In the genomic region with DNA sequence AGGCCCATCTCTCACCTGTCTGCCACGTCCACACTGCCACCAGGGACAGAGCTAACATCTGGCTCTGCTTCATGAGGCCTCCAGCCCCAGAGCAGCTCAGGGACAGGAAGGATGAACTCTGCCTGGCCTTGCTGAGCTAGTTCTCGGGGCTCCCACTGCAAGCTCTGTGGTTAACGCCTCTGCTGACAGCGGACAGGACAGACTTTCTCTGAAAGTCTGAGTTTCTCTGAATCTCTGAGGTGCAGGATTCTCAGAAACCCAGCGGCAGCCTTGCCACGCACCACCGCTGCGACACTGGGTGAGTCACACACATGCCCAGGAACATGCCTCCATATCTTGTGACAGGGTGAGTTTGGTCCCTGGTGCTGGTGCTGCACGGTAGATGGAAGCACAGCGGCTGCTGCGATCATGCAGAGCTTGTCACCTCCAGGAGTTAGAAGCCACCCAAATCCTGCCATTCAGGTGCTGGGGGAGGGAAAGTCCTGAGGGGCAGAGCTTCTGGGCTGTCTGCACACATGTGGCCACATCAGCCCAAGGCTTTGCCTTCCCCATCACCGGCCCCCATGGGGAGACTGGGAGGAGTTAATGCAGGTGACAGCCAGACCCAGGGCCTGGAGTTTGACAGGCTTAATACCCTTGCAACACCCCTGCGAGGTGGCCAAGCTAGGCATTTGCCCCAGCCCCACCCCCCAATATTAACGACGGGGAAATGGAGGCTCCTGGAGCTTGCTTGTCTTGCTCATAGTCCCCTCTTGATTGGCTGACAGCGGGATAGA, we compare ENCODE assay signal across 1 cellular context.
TF ChIP-seq lines count a peak whose summit lies in the region.

No MANE protein-coding gene starts in this region.

TF ChIP-seq in GM12878, 131 proteins besides CTCF, POLR2A, EP300 and RAD21 (continued from another document and continues in another):
- TF ChIP-seq BCLAF1 (IDR thresholded peaks at IDR 0.05), result no peak
- TF ChIP-seq, protein P1, sequence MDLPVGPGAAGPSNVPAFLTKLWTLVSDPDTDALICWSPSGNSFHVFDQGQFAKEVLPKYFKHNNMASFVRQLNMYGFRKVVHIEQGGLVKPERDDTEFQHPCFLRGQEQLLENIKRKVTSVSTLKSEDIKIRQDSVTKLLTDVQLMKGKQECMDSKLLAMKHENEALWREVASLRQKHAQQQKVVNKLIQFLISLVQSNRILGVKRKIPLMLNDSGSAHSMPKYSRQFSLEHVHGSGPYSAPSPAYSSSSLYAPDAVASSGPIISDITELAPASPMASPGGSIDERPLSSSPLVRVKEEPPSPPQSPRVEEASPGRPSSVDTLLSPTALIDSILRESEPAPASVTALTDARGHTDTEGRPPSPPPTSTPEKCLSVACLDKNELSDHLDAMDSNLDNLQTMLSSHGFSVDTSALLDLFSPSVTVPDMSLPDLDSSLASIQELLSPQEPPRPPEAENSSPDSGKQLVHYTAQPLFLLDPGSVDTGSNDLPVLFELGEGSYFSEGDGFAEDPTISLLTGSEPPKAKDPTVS (IDR thresholded peaks at IDR 0.05; ENCODE audit: low read depth, low read length), result no peak
- TF ChIP-seq ZNF384 (IDR thresholded peaks at IDR 0.05; ENCODE audit: borderline replicate concordance, low read depth, low read length), result 0 out of 2 replicates have a peak, but pooled peaks have one; percentile 17
- TF ChIP-seq BCL11A (IDR thresholded peaks at IDR 0.05; ENCODE audit: low read depth, low read length), result peak; percentile 50; the same call in 1 of the 2 replicates
- peak; percentile 42; the same call in 2 of the 3 replicates for TF ChIP-seq POU2F2 (IDR thresholded peaks at IDR 0.05; ENCODE audit: borderline replicate concordance, low read depth, low read length)
- peak; percentile 27; the same call in 1 of the 2 replicates for TF ChIP-seq WRNIP1 (IDR thresholded peaks at IDR 0.05; ENCODE audit: borderline replicate concordance, low read depth, low read length)
- peak; percentile 89 for TF ChIP-seq ATF2 (IDR thresholded peaks at IDR 0.05; ENCODE audit: low read length)
- TF ChIP-seq SREBF2 (IDR thresholded peaks at IDR 0.05; ENCODE audit: low read length), result no peak
- no peak for TF ChIP-seq NRF1 (conservative IDR thresholded peaks at IDR 0.05; ENCODE audit: low read depth, low read length)
- no peak for TF ChIP-seq KLF5 (IDR thresholded peaks at IDR 0.05; ENCODE audit: partially characterized antibody)
- peak; percentile 63; the same call in 1 of the 2 replicates for TF ChIP-seq FOXM1 (IDR thresholded peaks at IDR 0.05; ENCODE audit: low read depth, low read length)
- TF ChIP-seq PAX8 (IDR thresholded peaks at IDR 0.05), result no peak
- peak; percentile 89 for TF ChIP-seq MLLT1 (IDR thresholded peaks at IDR 0.05)
- TF ChIP-seq, protein P2, sequence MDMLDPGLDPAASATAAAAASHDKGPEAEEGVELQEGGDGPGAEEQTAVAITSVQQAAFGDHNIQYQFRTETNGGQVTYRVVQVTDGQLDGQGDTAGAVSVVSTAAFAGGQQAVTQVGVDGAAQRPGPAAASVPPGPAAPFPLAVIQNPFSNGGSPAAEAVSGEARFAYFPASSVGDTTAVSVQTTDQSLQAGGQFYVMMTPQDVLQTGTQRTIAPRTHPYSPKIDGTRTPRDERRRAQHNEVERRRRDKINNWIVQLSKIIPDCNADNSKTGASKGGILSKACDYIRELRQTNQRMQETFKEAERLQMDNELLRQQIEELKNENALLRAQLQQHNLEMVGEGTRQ (IDR thresholded peaks at IDR 0.05; ENCODE audit: borderline replicate concordance, low read depth, low read length), result no peak
- peak; percentile 94 for TF ChIP-seq DPF2 (IDR thresholded peaks at IDR 0.05)
- peak; percentile 69; the same call in 1 of the 2 replicates for TF ChIP-seq YY1 (IDR thresholded peaks at IDR 0.05; ENCODE audit: low read depth, low read length)
- TF ChIP-seq BHLHE40 (IDR thresholded peaks at IDR 0.05; ENCODE audit: borderline replicate concordance in 1 of 2, low read depth in 2 of 2, low read length in 1 of 2), result peak; percentile 86 to 91
- no peak for TF ChIP-seq STAT1 (conservative IDR thresholded peaks at IDR 0.05)
- TF ChIP-seq, protein P3, sequence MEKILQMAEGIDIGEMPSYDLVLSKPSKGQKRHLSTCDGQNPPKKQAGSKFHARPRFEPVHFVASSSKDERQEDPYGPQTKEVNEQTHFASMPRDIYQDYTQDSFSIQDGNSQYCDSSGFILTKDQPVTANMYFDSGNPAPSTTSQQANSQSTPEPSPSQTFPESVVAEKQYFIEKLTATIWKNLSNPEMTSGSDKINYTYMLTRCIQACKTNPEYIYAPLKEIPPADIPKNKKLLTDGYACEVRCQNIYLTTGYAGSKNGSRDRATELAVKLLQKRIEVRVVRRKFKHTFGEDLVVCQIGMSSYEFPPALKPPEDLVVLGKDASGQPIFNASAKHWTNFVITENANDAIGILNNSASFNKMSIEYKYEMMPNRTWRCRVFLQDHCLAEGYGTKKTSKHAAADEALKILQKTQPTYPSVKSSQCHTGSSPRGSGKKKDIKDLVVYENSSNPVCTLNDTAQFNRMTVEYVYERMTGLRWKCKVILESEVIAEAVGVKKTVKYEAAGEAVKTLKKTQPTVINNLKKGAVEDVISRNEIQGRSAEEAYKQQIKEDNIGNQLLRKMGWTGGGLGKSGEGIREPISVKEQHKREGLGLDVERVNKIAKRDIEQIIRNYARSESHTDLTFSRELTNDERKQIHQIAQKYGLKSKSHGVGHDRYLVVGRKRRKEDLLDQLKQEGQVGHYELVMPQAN (conservative IDR thresholded peaks at IDR 0.05), result no peak
- peak; percentile 82 for TF ChIP-seq NR2F1 (conservative IDR thresholded peaks at IDR 0.05)
- TF ChIP-seq EED (IDR thresholded peaks at IDR 0.05; ENCODE audit: low read depth), result peak; percentile 68
- TF ChIP-seq ZBTB11 (CRISPR knock-in tag; IDR thresholded peaks at IDR 0.05), result no peak
- TF ChIP-seq ZNF24 (IDR thresholded peaks at IDR 0.05), result peak; percentile 33; the same call in 1 of the 2 replicates
- TF ChIP-seq ATF7 (IDR thresholded peaks at IDR 0.05; ENCODE audit: low read depth), result peak; percentile 83
- no peak for TF ChIP-seq KDM1A (IDR thresholded peaks at IDR 0.05; ENCODE audit: borderline replicate concordance)
- no peak for TF ChIP-seq CHD1 (IDR thresholded peaks at IDR 0.05; ENCODE audit: low read depth, low read length)
- peak; percentile 91 for TF ChIP-seq TCF12 (IDR thresholded peaks at IDR 0.05; ENCODE audit: low read depth, low read length)
- TF ChIP-seq SMAD1 (IDR thresholded peaks at IDR 0.05; ENCODE audit: low read depth, partially characterized antibody), result peak; percentile 65
- TF ChIP-seq ZSCAN29 (IDR thresholded peaks at IDR 0.05), result no peak
- TF ChIP-seq ZNF592 (IDR thresholded peaks at IDR 0.05), result no peak
- TF ChIP-seq MTA2 (IDR thresholded peaks at IDR 0.05; ENCODE audit: low read depth), result peak; percentile 88
